Comparison of ENCODE assay signal across 14 cellular contexts in the genomic region with DNA sequence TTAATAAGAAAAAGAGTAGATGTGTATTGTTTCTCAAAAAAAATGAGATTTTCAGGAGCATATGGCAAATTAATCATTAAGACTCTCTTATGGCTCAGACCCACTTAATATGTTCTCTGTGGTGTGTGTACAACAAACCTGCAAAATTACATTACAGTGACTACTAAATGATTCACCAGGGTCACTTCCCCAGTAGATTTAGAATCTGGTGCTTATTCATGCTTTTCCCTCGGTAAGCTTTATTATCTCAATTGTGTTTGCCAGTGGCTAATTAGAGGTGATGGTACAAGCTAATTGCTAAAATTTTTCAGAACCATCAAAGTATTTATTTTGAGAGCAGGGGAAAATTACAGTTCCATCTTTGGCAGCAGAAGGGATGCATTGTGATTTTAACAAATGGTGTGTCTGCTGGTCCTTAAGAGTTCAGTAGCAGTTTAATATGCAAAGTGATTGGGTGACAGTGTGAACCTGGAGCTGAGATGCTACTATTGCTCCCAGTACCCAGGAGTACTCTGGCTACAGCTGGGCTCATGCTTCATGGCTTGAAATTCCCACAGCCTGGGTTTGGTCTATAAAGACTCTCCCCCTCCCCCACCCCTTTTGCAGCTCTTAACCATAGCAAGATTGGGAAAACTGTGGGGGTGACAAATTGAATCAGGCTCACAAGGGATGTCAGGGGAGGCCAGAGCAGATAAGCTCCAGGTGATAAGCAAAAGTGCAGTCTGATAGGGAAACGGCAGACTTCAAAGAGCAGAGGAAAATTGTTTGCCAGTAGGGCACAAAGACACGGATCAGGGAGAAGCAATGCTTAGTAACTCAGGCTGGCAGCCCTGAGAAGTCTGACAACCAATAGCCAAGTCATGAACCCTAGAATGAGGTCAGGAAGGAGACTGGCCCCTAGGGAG.
A peak's percentile ranks its signal among the peaks of the same experiment; 100 is the strongest.
DNase-seq lines count a peak whose midpoint lies in the region; ATAC-seq, FAIRE-seq and TF ChIP-seq lines count a peak whose summit lies in the region.
"Had no signal": no experiment of that assay in that cellular context is flagged by ENCODE, and none has a peak within 500 bp of the region (broad histone marks: within the 10 kb centered on the region; RNA-seq: fewer than 3 reads in every experiment).

No MANE protein-coding gene starts in this region.

- H3K4me1 Mint-ChIP-seq in type B pancreatic cell (ENCODE audit: unreplicated experiment), result peaks cover 11% of the 10 kb centered on the region
- no peaks in the 10 kb centered on the region for H3K4me1 Mint-ChIP-seq in activated CD4-positive, alpha-beta memory T cell treated with anti-CD3 and anti-CD28 coated beads, Interleukin-2, amount 10 ng/mL, durations not matched to agents 7 days and 5 days

- H3K9me3 ChIP-seq in A549 (no peaks in the 10 kb centered on the region), RWPE2 (ENCODE audit: severe bottlenecking) (no peaks in the 10 kb centered on the region)
- H3K9me3 ChIP-seq: thyroid gland had no signal

- no peaks in the 10 kb centered on the region for H3K36me3 ChIP-seq in RWPE2 (ENCODE audit: low read depth)
- H3K36me3 ChIP-seq: thyroid gland had no signal

- TF ChIP-seq RAD21 in A549 (conservative IDR thresholded peaks at IDR 0.05 in 1 of 2, IDR thresholded peaks at IDR 0.05 in 1 of 2), result no peak

- DNase-seq in A549 (ENCODE audit: low read depth in 1 of 2, low spot score in 1 of 2) (no peak), HPDE6-E6E7 (ENCODE audit: extremely low spot score) (peak; percentile 64), RWPE2 (ENCODE audit: low spot score) (no peak), foreskin fibroblast (peak; percentile 59 to 80), type B pancreatic cell (ENCODE audit: extremely low spot score, unreplicated experiment) (no peak), UCSD-AML1 (lab: John Stamatoyannopoulos, UW; ENCODE audit: unreplicated experiment) (no peak), germinal center (ENCODE audit: low spot score) (no peak)
- DNase-seq in activated CD4-positive, alpha-beta memory T cell treated with anti-CD3 and anti-CD28 coated beads, Interleukin-2, amount 10 ng/mL, durations not matched to agents 7 days and 5 days, result no peak
- DNase-seq: amygdala; DND-41; effector CD8-positive, alpha-beta T cell; thyroid gland had no signal

- H3K27me3 Mint-ChIP-seq in type B pancreatic cell, result no peaks in the 10 kb centered on the region
- peaks cover 14% of the 10 kb centered on the region for H3K27me3 Mint-ChIP-seq in activated CD4-positive, alpha-beta memory T cell treated with anti-CD3 and anti-CD28 coated beads, Interleukin-2, amount 10 ng/mL, durations not matched to agents 7 days and 5 days

- no peak for TF ChIP-seq CTCF in A549 (IDR thresholded peaks at IDR 0.05)
- no peak for TF ChIP-seq CTCF in RWPE2 (IDR thresholded peaks at IDR 0.05; ENCODE audit: poor library complexity, severe bottlenecking)
- TF ChIP-seq CTCF in foreskin fibroblast (IDR thresholded peaks at IDR 0.05; ENCODE audit: low read depth, low read length), result no peak
- no peak for TF ChIP-seq CTCF in type B pancreatic cell (conservative IDR thresholded peaks at IDR 0.05)

- H3K27ac ChIP-seq in A549 (no peak overlapping the region), RWPE2 (ENCODE audit: poor library complexity, severe bottlenecking) (no peak overlapping the region)
- H3K27ac ChIP-seq: thyroid gland had no signal

- 17% methylated on average over 3 of the region's 3 CpGs for WGBS in A549 (ENCODE audit: missing lambda C conversion rate)

- H3K4me2 ChIP-seq in A549, result peak overlapping the region; percentile 11; the same call in 1 of the 3 replicates

- H3K4me3 ChIP-seq in A549 (no peak overlapping the region), RWPE2 (ENCODE audit: severe bottlenecking) (no peak overlapping the region), foreskin fibroblast (ENCODE audit: low read depth in 1 of 2, low read length in 2 of 2) (no peak overlapping the region)
- H3K4me3 ChIP-seq: thyroid gland had no signal

- no peak overlapping the region for H3K27ac Mint-ChIP-seq in type B pancreatic cell
- H3K27ac Mint-ChIP-seq in activated CD4-positive, alpha-beta memory T cell treated with anti-CD3 and anti-CD28 coated beads, Interleukin-2, amount 10 ng/mL, durations not matched to agents 7 days and 5 days, result no peak overlapping the region
- H3K27ac Mint-ChIP-seq: T-helper 2 cell treated with Interferon-gamma antibody and Interleukin-4, amounts not matched to agents 5 μg/mL and 100 μg/mL, for 36 hours had no signal

- TF ChIP-seq EP300 in A549 (IDR thresholded peaks at IDR 0.05), result no peak

- TF ChIP-seq POLR2A in A549 (IDR thresholded peaks at IDR 0.05; ENCODE audit: low read length), result no peak

- no peaks in the 10 kb centered on the region for H3K36me3 Mint-ChIP-seq in type B pancreatic cell
- no peaks in the 10 kb centered on the region for H3K36me3 Mint-ChIP-seq in activated CD4-positive, alpha-beta memory T cell treated with anti-CD3 and anti-CD28 coated beads, Interleukin-2, amount 10 ng/mL, durations not matched to agents 7 days and 5 days (ENCODE audit: low read depth)

- H3K4me3 Mint-ChIP-seq in type B pancreatic cell, result no peak overlapping the region
- H3K4me3 Mint-ChIP-seq in activated CD4-positive, alpha-beta memory T cell treated with anti-CD3 and anti-CD28 coated beads, Interleukin-2, amount 10 ng/mL, durations not matched to agents 7 days and 5 days, result no peak overlapping the region
- H3K4me3 Mint-ChIP-seq: T-helper 2 cell treated with Interferon-gamma antibody and Interleukin-4, amounts not matched to agents 5 μg/mL and 100 μg/mL, for 36 hours had no signal

- FAIRE-seq in A549 (lab: Jason Lieb, UNC), result no peak

- POLR2A ChIA-PET in A549 (lab: Yijun Ruan, JAX), result no interaction called here
- POLR2A ChIA-PET in activated CD4-positive, alpha-beta memory T cell treated with anti-CD3 and anti-CD28 coated beads, Interleukin-2, amount 10 ng/mL, durations not matched to agents 7 days and 5 days (lab: Charles Lee), result no interaction called here

- ATAC-seq in A549, result no peak
- peak; percentile 97 for ATAC-seq in RWPE2 (ENCODE audit: low read depth)
- ATAC-seq: sciatic nerve had no signal

- CTCF ChIA-PET in A549 (lab: Yijun Ruan, JAX), result interaction anchor here (0.6 to 1.7 kb wide), 6 partner anchors 9 to 1575 kb away, joined by 3 to 8 read pairs (median 5); no protein-coding TSS in a partner anchor
- CTCF ChIA-PET in activated CD4-positive, alpha-beta memory T cell treated with anti-CD3 and anti-CD28 coated beads, Interleukin-2, amount 10 ng/mL, durations not matched to agents 7 days and 5 days (lab: Charles Lee), result no interaction called here

- H3K4me1 ChIP-seq in A549 (peaks cover 7% of the 10 kb centered on the region; the same call in 1 of the 3 replicates), RWPE2 (ENCODE audit: insufficient read depth, poor library complexity, severe bottlenecking) (peaks cover 7% of the 10 kb centered on the region)
- H3K4me1 ChIP-seq: thyroid gland had no signal

- H3K27me3 ChIP-seq in RWPE2 (ENCODE audit: insufficient read depth, poor library complexity, severe bottlenecking), result no peaks in the 10 kb centered on the region
- H3K27me3 ChIP-seq: thyroid gland had no signal

- no peaks in the 10 kb centered on the region for H3K9me3 Mint-ChIP-seq in type B pancreatic cell
- H3K9me3 Mint-ChIP-seq in activated CD4-positive, alpha-beta memory T cell treated with anti-CD3 and anti-CD28 coated beads, Interleukin-2, amount 10 ng/mL, durations not matched to agents 7 days and 5 days, result no peaks in the 10 kb centered on the region
- H3K9me3 Mint-ChIP-seq: T-helper 2 cell treated with Interferon-gamma antibody and Interleukin-4, amounts not matched to agents 5 μg/mL and 100 μg/mL, for 36 hours had no signal

TF ChIP-seq in A549, 52 proteins besides CTCF, POLR2A, EP300 and RAD21:
- TF ChIP-seq, protein P1, sequence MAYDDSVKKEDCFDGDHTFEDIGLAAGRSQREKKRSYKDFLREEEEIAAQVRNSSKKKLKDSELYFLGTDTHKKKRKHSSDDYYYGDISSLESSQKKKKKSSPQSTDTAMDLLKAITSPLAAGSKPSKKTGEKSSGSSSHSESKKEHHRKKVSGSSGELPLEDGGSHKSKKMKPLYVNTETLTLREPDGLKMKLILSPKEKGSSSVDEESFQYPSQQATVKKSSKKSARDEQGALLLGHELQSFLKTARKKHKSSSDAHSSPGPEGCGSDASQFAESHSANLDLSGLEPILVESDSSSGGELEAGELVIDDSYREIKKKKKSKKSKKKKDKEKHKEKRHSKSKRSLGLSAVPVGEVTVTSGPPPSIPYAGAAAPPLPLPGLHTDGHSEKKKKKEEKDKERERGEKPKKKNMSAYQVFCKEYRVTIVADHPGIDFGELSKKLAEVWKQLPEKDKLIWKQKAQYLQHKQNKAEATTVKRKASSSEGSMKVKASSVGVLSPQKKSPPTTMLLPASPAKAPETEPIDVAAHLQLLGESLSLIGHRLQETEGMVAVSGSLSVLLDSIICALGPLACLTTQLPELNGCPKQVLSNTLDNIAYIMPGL (CRISPR knock-in tag; IDR thresholded peaks at IDR 0.05; ENCODE audit: borderline replicate concordance), result no peak
- TF ChIP-seq RARB (CRISPR knock-in tag; IDR thresholded peaks at IDR 0.05) (no peak), SREBF2 (IDR thresholded peaks at IDR 0.05) (no peak), ZFP36 (IDR thresholded peaks at IDR 0.05; ENCODE audit: borderline replicate concordance, partially characterized antibody) (no peak)
- TF ChIP-seq, protein P2, sequence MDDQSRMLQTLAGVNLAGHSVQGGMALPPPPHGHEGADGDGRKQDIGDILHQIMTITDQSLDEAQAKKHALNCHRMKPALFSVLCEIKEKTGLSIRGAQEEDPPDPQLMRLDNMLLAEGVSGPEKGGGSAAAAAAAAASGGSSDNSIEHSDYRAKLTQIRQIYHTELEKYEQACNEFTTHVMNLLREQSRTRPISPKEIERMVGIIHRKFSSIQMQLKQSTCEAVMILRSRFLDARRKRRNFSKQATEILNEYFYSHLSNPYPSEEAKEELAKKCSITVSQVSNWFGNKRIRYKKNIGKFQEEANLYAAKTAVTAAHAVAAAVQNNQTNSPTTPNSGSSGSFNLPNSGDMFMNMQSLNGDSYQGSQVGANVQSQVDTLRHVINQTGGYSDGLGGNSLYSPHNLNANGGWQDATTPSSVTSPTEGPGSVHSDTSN (IDR thresholded peaks at IDR 0.05), result no peak
- TF ChIP-seq, protein P3, sequence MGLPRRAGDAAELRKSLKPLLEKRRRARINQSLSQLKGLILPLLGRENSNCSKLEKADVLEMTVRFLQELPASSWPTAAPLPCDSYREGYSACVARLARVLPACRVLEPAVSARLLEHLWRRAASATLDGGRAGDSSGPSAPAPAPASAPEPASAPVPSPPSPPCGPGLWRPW (IDR thresholded peaks at IDR 0.05), result no peak

Comparison
In these comparisons a context has a peak if more than half of its experiments do, and no peak if none do; other contexts are left out.
1. DNase-seq: peak in HPDE6-E6E7 (single experiment) and foreskin fibroblast (2 of 2); none in A549 (0 of 2), RWPE2 (single experiment), type B pancreatic cell (single experiment), UCSD-AML1 (single experiment), activated CD4-positive, alpha-beta memory T cell treated with anti-CD3 and anti-CD28 coated beads, Interleukin-2, amount 10 ng/mL, durations not matched to agents 7 days and 5 days (single experiment) and germinal center (single experiment).